8 cellular contexts compared by ENCODE assay signal in genomic region chr2:219497495-219498279, GRCh38. TPM values are rescaled to one million over a fixed set of nuclear protein-coding genes. Genes with fewer than 3 reads are reported as not detected.
DNase-seq lines count a peak whose midpoint lies in the region; ATAC-seq, FAIRE-seq and TF ChIP-seq lines count a peak whose summit lies in the region.

No MANE protein-coding gene starts in this region.

- peak overlapping the region; percentile 39 for H3K27ac ChIP-seq in A673 (ENCODE audit: low read depth, low read length, poor library complexity, severe bottlenecking)
- peak overlapping the region; percentile 90 for H3K27ac ChIP-seq in cingulate gyrus (ENCODE audit: low read depth, low read length)

- DNase-seq in A673 (ENCODE audit: low spot score) (no peak), GM12891 (ENCODE audit: insufficient read length, low spot score) (no peak), left colon (peak; percentile 95 to 97)
- DNase-seq in stimulated activated naive B cell treated with anti-CD40 and anti-IgM and Interleukin-4, amounts not matched to agents 10 μg/mL and 1 μg/mL and 100 μg/mL, for 72 hours = no peak

- no peak for TF ChIP-seq POLR2A in GM12891 (IDR thresholded peaks at IDR 0.05; ENCODE audit: low read depth, low read length)

- H3K27me3 ChIP-seq in A673 (replicated peaks; ENCODE audit: insufficient read depth, low read depth, low read length, poor library complexity) = no peaks in the 10 kb centered on the region

- no peak for TF ChIP-seq CTCF in A673 (conservative IDR thresholded peaks at IDR 0.05; ENCODE audit: low read depth, low read length)

- no peaks in the 10 kb centered on the region for H3K9me3 Mint-ChIP-seq in stimulated activated naive B cell treated with anti-CD40 and anti-IgM and Interleukin-4, amounts not matched to agents 10 μg/mL and 1 μg/mL and 100 μg/mL, for 72 hours

- H3K4me3 Mint-ChIP-seq in stimulated activated naive B cell treated with anti-CD40 and anti-IgM and Interleukin-4, amounts not matched to agents 10 μg/mL and 1 μg/mL and 100 μg/mL, for 72 hours = peak overlapping the region; percentile 91 to 94

- peak; percentile 45 for FAIRE-seq in GM12891 (lab: Jason Lieb, UNC)

- peaks cover 45 to 51% of the 10 kb centered on the region in 2 donors for H3K27me3 Mint-ChIP-seq in stimulated activated naive B cell treated with anti-CD40 and anti-IgM and Interleukin-4, amounts not matched to agents 10 μg/mL and 1 μg/mL and 100 μg/mL, for 72 hours

- peaks cover 26% of the 10 kb centered on the region for H3K4me1 ChIP-seq in A673 (ENCODE audit: insufficient read depth, low read length, poor library complexity, severe bottlenecking)

- POLR2A ChIA-PET in A673 (lab: Charles Lee; ENCODE audit: low non-redundant PET) = no interaction called here

- intact Hi-C loops in A673 (cut with micrococcal nuclease; ENCODE audit: unreplicated experiment) = no loop called here
- intact Hi-C loops in left colon (cut with DNase I, micrococcal nuclease) = no loop called here

- ATAC-seq in HG03520 (IDR thresholded peaks at IDR 0.05; ENCODE audit: unreplicated experiment) (peak; percentile 6), SK-N-SH treated with all-trans-retinoic acid at 6 μM for 48 hours (peak; percentile 79), left colon (peak; percentile 80), HG02763 (IDR thresholded peaks at IDR 0.05; ENCODE audit: unreplicated experiment) (no peak)
- ATAC-seq in stimulated activated naive B cell treated with anti-CD40 and anti-IgM and Interleukin-4, amounts not matched to agents 10 μg/mL and 1 μg/mL and 100 μg/mL, for 72 hours (replicated peaks) = peak; percentile 11 to 19

- H3K27ac Mint-ChIP-seq in stimulated activated naive B cell treated with anti-CD40 and anti-IgM and Interleukin-4, amounts not matched to agents 10 μg/mL and 1 μg/mL and 100 μg/mL, for 72 hours = peak overlapping the region; percentile 93

- CTCF ChIA-PET in A673 (lab: Charles Lee) = interaction anchor here (0.5 to 6.8 kb wide), 4 partner anchors 12 to 44 kb away, joined by 3 to 101 read pairs (median 7); no protein-coding TSS in a partner anchor

- H3K36me3 Mint-ChIP-seq in stimulated activated naive B cell treated with anti-CD40 and anti-IgM and Interleukin-4, amounts not matched to agents 10 μg/mL and 1 μg/mL and 100 μg/mL, for 72 hours = peaks cover 13 to 22% of the 10 kb centered on the region in 2 donors

- H3K4me3 ChIP-seq in A673 (ENCODE audit: low read depth, low read length, poor library complexity, severe bottlenecking) = peak overlapping the region; percentile 57

- H3K36me3 ChIP-seq in A673 (ENCODE audit: insufficient read depth, low read length, poor library complexity, severe bottlenecking) = no peaks in the 10 kb centered on the region

- H3K9me3 ChIP-seq in A673 (ENCODE audit: low read depth, low read length, poor library complexity, severe bottlenecking) = no peaks in the 10 kb centered on the region

- BruUV-seq in A673 (replicated peaks; lab: Mats Ljungman, UMichigan) = no TSS peak

- H3K4me1 Mint-ChIP-seq in stimulated activated naive B cell treated with anti-CD40 and anti-IgM and Interleukin-4, amounts not matched to agents 10 μg/mL and 1 μg/mL and 100 μg/mL, for 72 hours = peaks cover 33 to 48% of the 10 kb centered on the region in 2 donors

TF ChIP-seq in GM12891, 5 proteins besides CTCF, POLR2A, EP300 and RAD21:
- no peak for TF ChIP-seq SPI1 (IDR thresholded peaks at IDR 0.05; ENCODE audit: low read depth, low read length)
- no peak for TF ChIP-seq POLR2AphosphoS5 (IDR thresholded peaks at IDR 0.05; ENCODE audit: low read depth, low read length)
- TF ChIP-seq PAX5 (IDR thresholded peaks at IDR 0.05; ENCODE audit: insufficient read depth, low read length, severe bottlenecking) = no peak
- TF ChIP-seq TAF1 (IDR thresholded peaks at IDR 0.05; ENCODE audit: low read depth, low read length) = no peak
- TF ChIP-seq POU2F2 (IDR thresholded peaks at IDR 0.05; ENCODE audit: low read depth, low read length) = no peak

TF ChIP-seq in SK-N-SH treated with all-trans-retinoic acid at 6 μM for 48 hours, 23 proteins besides CTCF, POLR2A, EP300 and RAD21 (continues in another document):
- TF ChIP-seq OSR1 (CRISPR knock-in tag; IDR thresholded peaks at IDR 0.05) (no peak), PATZ1 (CRISPR knock-in tag; IDR thresholded peaks at IDR 0.05; ENCODE audit: borderline replicate concordance) (no peak), TSHZ2 (CRISPR knock-in tag; IDR thresholded peaks at IDR 0.05) (no peak), CSRNP3 (CRISPR knock-in tag; IDR thresholded peaks at IDR 0.05) (no peak), ZC3H10 (CRISPR knock-in tag; IDR thresholded peaks at IDR 0.05) (no peak), ZNF8 (CRISPR knock-in tag; IDR thresholded peaks at IDR 0.05) (no peak), POU6F1 (CRISPR knock-in tag; IDR thresholded peaks at IDR 0.05; ENCODE audit: borderline replicate concordance, low read depth) (no peak)

RNA-seq across cellular contexts. Expression of gene GMPPA, which starts 1.0 kb away (rescaled TPM):
- total RNA-seq in A673 (2021) (32.1 and 45.8 TPM in 2 replicates), left colon (10 to 100 TPM; 44.8 to 56.1 TPM)
- polyA plus RNA-seq in GM12891 (2012; ENCODE audit: low read depth, missing spikeins) = 32.6 TPM

RNA-seq across cellular contexts. Expression of gene ASIC4, which starts 16.6 kb away (rescaled TPM):
- 0.45 and 1.2 TPM in 2 replicates for total RNA-seq in A673 (2021)
- polyA plus RNA-seq in GM12891 (2012; ENCODE audit: low read depth, missing spikeins) = not detected
- not detected for total RNA-seq in left colon

RNA-seq across cellular contexts. Expression of gene CHPF, which starts 45.9 kb away (rescaled TPM):
- total RNA-seq in A673 (2021) (13.8 and 15.8 TPM in 2 replicates), left colon (10 to 100 TPM; 27.8 to 37.2 TPM)
- polyA plus RNA-seq in GM12891 (2012; ENCODE audit: low read depth, missing spikeins) = 2.8 TPM

RNA-seq across cellular contexts. Expression of gene TMEM198, which starts 46.1 kb away (rescaled TPM):
- total RNA-seq in A673 (2021) (4.6 and 7.6 TPM in 2 replicates), left colon (1 to 10 TPM; 1.4 to 1.6 TPM)
- polyA plus RNA-seq in GM12891 (2012; ENCODE audit: low read depth, missing spikeins) = 0.50 TPM

Comparison
In these comparisons a context has a peak if more than half of its experiments do, and no peak if none do; other contexts are left out.
1. DNase-seq: peak in left colon (2 of 2); none in A673 (single experiment), GM12891 (single experiment) and stimulated activated naive B cell treated with anti-CD40 and anti-IgM and Interleukin-4, amounts not matched to agents 10 μg/mL and 1 μg/mL and 100 μg/mL, for 72 hours (single experiment).